In genomic region chr20:22791877-22792525, GRCh38 we compare ENCODE assay signal across 21 cellular contexts.
"Had no signal": no experiment of that assay in that cellular context is flagged by ENCODE, and none has a peak within 500 bp of the region (broad histone marks: within the 10 kb centered on the region; RNA-seq: fewer than 3 reads in every experiment).

No MANE protein-coding gene starts in this region.

- H3K4me1 Mint-ChIP-seq: activated CD4-positive, alpha-beta T cell treated with anti-CD3 and anti-CD28 coated beads, Interleukin-2, amount 10 ng/mL, durations not matched to agents 24 days and 14 days; activated naive CD8-positive, alpha-beta T cell treated with anti-CD3 and anti-CD28 coated beads for 36 hours had no signal

- ATAC-seq: activated CD8-positive, alpha-beta T cell treated with anti-CD3 and anti-CD28 coated beads, Interleukin-2, amount 10 ng/mL, durations not matched to agents 7 days and 5 days; activated T-cell treated with anti-CD3 and anti-CD28 coated beads, Interleukin-2, amount 50 U/mL, for 72 hours; lower lobe of right lung; psoas muscle; sciatic nerve; upper lobe of right lung had no signal

- H3K27ac Mint-ChIP-seq: activated CD4-positive, alpha-beta T cell treated with anti-CD3 and anti-CD28 coated beads, Interleukin-2, amount 10 ng/mL, durations not matched to agents 24 days and 14 days; activated CD8-positive, alpha-beta T cell treated with anti-CD3 and anti-CD28 coated beads, Interleukin-2, amount 10 ng/mL, durations not matched to agents 7 days and 5 days; activated naive CD8-positive, alpha-beta T cell treated with anti-CD3 and anti-CD28 coated beads for 36 hours; activated T-cell treated with anti-CD3 and anti-CD28 coated beads, Interleukin-2, amount 50 U/mL, for 72 hours; brain; mesothelial cell of epicardium; nephron progenitor cell; stimulated activated naive CD8-positive, alpha-beta T cell treated with anti-CD3 and anti-CD28 coated beads, Interleukin-15, Interleukin-2, amounts not matched to agents 100 ng/mL and 50 ng/mL, for 24 hours had no signal

- DNase-seq: activated CD4-positive, alpha-beta T cell treated with anti-CD3 and anti-CD28 coated beads, Interleukin-2, amount 10 ng/mL, durations not matched to agents 24 days and 14 days; activated CD4-positive, CD25-positive, alpha-beta regulatory T cell; activated CD8-positive, alpha-beta memory T cell treated with anti-CD3 and anti-CD28 coated beads, Interleukin-2, amount 50 U/mL, for 4 hours; activated CD8-positive, alpha-beta T cell treated with anti-CD3 and anti-CD28 coated beads, Interleukin-2, amount 10 ng/mL, durations not matched to agents 7 days and 5 days; activated gamma-delta T cell; activated naive CD8-positive, alpha-beta T cell treated with anti-CD3 and anti-CD28 coated beads for 36 hours; activated T-cell treated with anti-CD3 and anti-CD28 coated beads, Interleukin-2, amount 50 U/mL, for 72 hours; esophagus squamous epithelium; foreskin melanocyte; head of caudate nucleus; left cardiac atrium; lower lobe of right lung; nephron progenitor cell; occipital lobe; psoas muscle; upper lobe of right lung had no signal

- H3K27me3 Mint-ChIP-seq: activated CD4-positive, alpha-beta T cell treated with anti-CD3 and anti-CD28 coated beads, Interleukin-2, amount 10 ng/mL, durations not matched to agents 24 days and 14 days had no signal

- H3K36me3 Mint-ChIP-seq: activated naive CD8-positive, alpha-beta T cell treated with anti-CD3 and anti-CD28 coated beads for 36 hours; brain; mesothelial cell of epicardium had no signal

- H3K4me1 ChIP-seq: psoas muscle had no signal

- H3K27me3 ChIP-seq: upper lobe of right lung had no signal

- H3K9me3 Mint-ChIP-seq: activated CD4-positive, alpha-beta T cell treated with anti-CD3 and anti-CD28 coated beads, Interleukin-2, amount 10 ng/mL, durations not matched to agents 24 days and 14 days; mesothelial cell of epicardium had no signal

- H3K27ac ChIP-seq: lower lobe of right lung, psoas muscle, suprapubic skin, upper lobe of right lung had no signal

- H3K4me3 ChIP-seq: esophagus squamous epithelium, lower lobe of right lung, psoas muscle, suprapubic skin, upper lobe of right lung had no signal

- H3K9me3 ChIP-seq: esophagus squamous epithelium, lower lobe of right lung, psoas muscle, suprapubic skin, upper lobe of right lung had no signal

- H3K4me3 Mint-ChIP-seq: activated CD4-positive, alpha-beta T cell treated with anti-CD3 and anti-CD28 coated beads, Interleukin-2, amount 10 ng/mL, durations not matched to agents 24 days and 14 days; activated CD8-positive, alpha-beta T cell treated with anti-CD3 and anti-CD28 coated beads, Interleukin-2, amount 10 ng/mL, durations not matched to agents 7 days and 5 days; activated naive CD8-positive, alpha-beta T cell treated with anti-CD3 and anti-CD28 coated beads for 36 hours; activated T-cell treated with anti-CD3 and anti-CD28 coated beads, Interleukin-2, amount 50 U/mL, for 72 hours; brain; mesothelial cell of epicardium; nephron progenitor cell; stimulated activated naive CD8-positive, alpha-beta T cell treated with anti-CD3 and anti-CD28 coated beads, Interleukin-15, Interleukin-2, amounts not matched to agents 100 ng/mL and 50 ng/mL, for 24 hours had no signal

- H3K36me3 ChIP-seq: esophagus squamous epithelium, lower lobe of right lung, suprapubic skin, upper lobe of right lung had no signal
